ENCODE assay signal across 11 cellular contexts in the genomic region with DNA sequence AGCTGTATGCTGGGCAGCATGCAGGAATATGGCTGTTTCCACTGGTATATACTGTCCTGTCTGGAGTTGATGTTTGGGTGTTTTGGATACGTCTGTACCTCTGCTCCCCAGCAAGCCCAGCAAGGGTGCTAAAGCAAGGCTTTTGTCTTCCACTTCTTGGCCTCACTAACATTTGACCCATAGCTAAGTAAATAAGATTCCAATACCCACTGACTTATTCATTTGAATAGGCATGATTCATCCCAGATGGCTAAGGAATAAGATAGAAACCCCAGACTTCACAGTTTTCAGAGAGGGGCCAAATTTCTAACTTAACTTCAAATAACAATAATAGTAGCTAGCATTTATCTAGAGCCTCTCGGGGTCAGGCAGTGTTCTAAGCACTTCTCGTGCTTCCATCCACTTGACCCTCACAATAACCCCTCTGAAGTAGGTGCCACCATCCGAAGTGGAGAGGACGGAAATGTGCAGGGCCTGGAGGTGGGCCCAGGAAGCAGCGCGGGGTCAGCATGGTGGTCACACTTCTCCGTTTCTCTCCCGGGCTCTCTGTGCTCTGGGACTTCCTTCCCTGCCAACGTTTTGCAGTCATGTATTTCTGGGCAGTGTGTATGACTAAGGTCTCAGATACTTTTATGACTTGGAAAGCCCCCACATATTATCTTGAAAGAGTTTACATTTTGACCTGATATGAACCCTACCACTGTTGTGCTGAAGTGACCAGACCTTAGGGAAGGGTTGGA. TPM values are rescaled to one million over a fixed set of nuclear protein-coding genes. Genes with fewer than 3 reads are reported as not detected.
A peak's percentile ranks its signal among the peaks of the same experiment; 100 is the strongest.
DNase-seq lines count a peak whose midpoint lies in the region; ATAC-seq and TF ChIP-seq lines count a peak whose summit lies in the region.
"Had no signal": no experiment of that assay in that cellular context is flagged by ENCODE, and none has a peak within 500 bp of the region (broad histone marks: within the 10 kb centered on the region; RNA-seq: fewer than 3 reads in every experiment).

No MANE protein-coding gene starts in this region.

- in situ Hi-C loops in GM13976 (cut with MboI; ENCODE audit: low sequenced_read_pairs, unreplicated experiment) = no loop called here

- WGBS in suprapubic skin = 74% methylated on average over 10 of the region's 10 CpGs

- H3K27me3 ChIP-seq in cardiac muscle cell (no peaks in the 10 kb centered on the region), left ventricle myocardium inferior (ENCODE audit: low read depth) (peaks cover 16% of the 10 kb centered on the region), SJSA1 (replicated peaks) (no peaks in the 10 kb centered on the region), upper lobe of right lung (no peaks in the 10 kb centered on the region), suprapubic skin (no peaks in the 10 kb centered on the region)
- H3K27me3 ChIP-seq: tibial artery had no signal

- peak; percentile 59 to 65 for DNase-seq in cardiac muscle cell (ENCODE audit: low read depth in 1 of 2, low spot score in 1 of 2)
- no peak for DNase-seq in left ventricle myocardium inferior
- DNase-seq in SJSA1 (ENCODE audit: low read depth in 1 of 2, low spot score in 2 of 2) = peak; percentile 70 to 74
- peak; percentile 43 for DNase-seq in fibroblast of the conjunctiva (ENCODE audit: low read depth)
- no peak for DNase-seq in upper lobe of right lung
- no peak for DNase-seq in suprapubic skin (ENCODE audit: low spot score in 2 of 2)
- no peak for DNase-seq in GM13976 (ENCODE audit: low spot score)
- DNase-seq in activated naive CD4-positive, alpha-beta T cell (lab: John Stamatoyannopoulos, UW) = no peak
- DNase-seq: activated T-cell treated with anti-CD3 and anti-CD28 coated beads, Interleukin-2, amount 50 U/mL, for 1 hour; cortex of kidney; tibial artery had no signal

- peaks cover 20% of the 10 kb centered on the region for H3K4me1 ChIP-seq in cardiac muscle cell (ENCODE audit: low read depth)
- H3K4me1 ChIP-seq in left ventricle myocardium inferior = peaks cover 6% of the 10 kb centered on the region
- H3K4me1 ChIP-seq in SJSA1 (replicated peaks) = peaks cover 24% of the 10 kb centered on the region
- H3K4me1 ChIP-seq in upper lobe of right lung = peaks cover 9% of the 10 kb centered on the region
- peaks cover 5% of the 10 kb centered on the region for H3K4me1 ChIP-seq in suprapubic skin
- H3K4me1 ChIP-seq: tibial artery had no signal

- no peak for TF ChIP-seq EP300 in suprapubic skin (IDR thresholded peaks at IDR 0.05)

- TF ChIP-seq POLR2A in suprapubic skin (IDR thresholded peaks at IDR 0.05) = no peak

- TF ChIP-seq CTCF in cardiac muscle cell (IDR thresholded peaks at IDR 0.05; ENCODE audit: low read depth, low read length) (no peak), left ventricle myocardium inferior (IDR thresholded peaks at IDR 0.05; ENCODE audit: borderline replicate concordance) (no peak), upper lobe of right lung (IDR thresholded peaks at IDR 0.05) (no peak), suprapubic skin (IDR thresholded peaks at IDR 0.05) (no peak), GM13976 (IDR thresholded peaks at IDR 0.05; ENCODE audit: borderline replicate concordance, control extremely low read depth, extremely low read depth, insufficient read depth, missing control alignments) (no peak)

- peak overlapping the region; percentile 31 for H3K27ac ChIP-seq in cardiac muscle cell
- H3K27ac ChIP-seq in left ventricle myocardium inferior (replicated peaks) = no peak overlapping the region
- peak overlapping the region; percentile 86 for H3K27ac ChIP-seq in SJSA1
- H3K27ac ChIP-seq in upper lobe of right lung = no peak overlapping the region
- H3K27ac ChIP-seq in suprapubic skin = no peak overlapping the region
- H3K27ac ChIP-seq: tibial artery had no signal

- no peaks in the 10 kb centered on the region for H3K9me3 ChIP-seq in cardiac muscle cell (ENCODE audit: low read depth)
- H3K9me3 ChIP-seq in left ventricle myocardium inferior (replicated peaks) = no peaks in the 10 kb centered on the region
- no peaks in the 10 kb centered on the region for H3K9me3 ChIP-seq in SJSA1 (replicated peaks)
- no peaks in the 10 kb centered on the region for H3K9me3 ChIP-seq in upper lobe of right lung
- no peaks in the 10 kb centered on the region for H3K9me3 ChIP-seq in suprapubic skin
- H3K9me3 ChIP-seq: tibial artery had no signal

- H3K36me3 ChIP-seq in cardiac muscle cell (no peaks in the 10 kb centered on the region), left ventricle myocardium inferior (no peaks in the 10 kb centered on the region), SJSA1 (no peaks in the 10 kb centered on the region), upper lobe of right lung (no peaks in the 10 kb centered on the region), suprapubic skin (no peaks in the 10 kb centered on the region)
- H3K36me3 ChIP-seq: tibial artery had no signal

- ATAC-seq in upper lobe of right lung = peak; percentile 47

- no peak overlapping the region for H3K4me3 ChIP-seq in cardiac muscle cell
- no peak overlapping the region for H3K4me3 ChIP-seq in left ventricle myocardium inferior
- no peak overlapping the region for H3K4me3 ChIP-seq in SJSA1
- H3K4me3 ChIP-seq in upper lobe of right lung = no peak overlapping the region
- no peak overlapping the region for H3K4me3 ChIP-seq in suprapubic skin
- H3K4me3 ChIP-seq: tibial artery had no signal

- intact Hi-C loops in left ventricle myocardium inferior (cut with micrococcal nuclease) (no loop called here), upper lobe of right lung (cut with DNase I) (no loop called here)

RNA-seq across cellular contexts. Expression of a gene that starts 39.3 kb away (rescaled TPM):
- total RNA-seq in cardiac muscle cell = 0.39 and 1.0 TPM in 2 replicates
- 0.12 and 0.72 TPM in 2 replicates for polyA plus RNA-seq in cardiac muscle cell
- 3.0 TPM for total RNA-seq in left ventricle myocardium inferior
- total RNA-seq in SJSA1 (2014; rRNA removed; shearing (Covaris generic)) = 0.75 and 3.7 TPM in 2 replicates
- total RNA-seq in upper lobe of right lung = 22.6 TPM
- total RNA-seq in suprapubic skin = 10 to 100 TPM; 17.0 to 46.3 (median 26.4) TPM

Comparison
In these comparisons a context has a peak if more than half of its experiments do, and no peak if none do; other contexts are left out.
1. DNase-seq: peak in cardiac muscle cell (2 of 2), SJSA1 (2 of 2) and fibroblast of the conjunctiva (single experiment); none in left ventricle myocardium inferior (single experiment), upper lobe of right lung (single experiment), suprapubic skin (0 of 2), GM13976 (single experiment) and activated naive CD4-positive, alpha-beta T cell (0 of 4).
2. H3K27ac ChIP-seq: peak in cardiac muscle cell (single experiment) and SJSA1 (single experiment); none in left ventricle myocardium inferior (single experiment), upper lobe of right lung (single experiment) and suprapubic skin (single experiment).